In genomic region chr4:8419222-8420041, GRCh38 we compare ENCODE assay signal across 8 cellular contexts. TPM values are rescaled to one million over a fixed set of nuclear protein-coding genes. Genes with fewer than 3 reads are reported as not detected.
DNase-seq lines count a peak whose midpoint lies in the region; ATAC-seq, FAIRE-seq and TF ChIP-seq lines count a peak whose summit lies in the region.

No MANE protein-coding gene starts in this region.

- no peak for TF ChIP-seq EP300 in A549 (IDR thresholded peaks at IDR 0.05)

- no peak for TF ChIP-seq POLR2A in A549 (IDR thresholded peaks at IDR 0.05; ENCODE audit: low read length)
- TF ChIP-seq POLR2A in H54 (IDR thresholded peaks at IDR 0.05; ENCODE audit: low read depth, low read length), result no peak

- ATAC-seq in A549 (no peak), GM19463 (IDR thresholded peaks at IDR 0.05; ENCODE audit: unreplicated experiment) (peak; percentile 91)

- 73% methylated on average over 12 of the region's 12 CpGs for WGBS in A549 (ENCODE audit: missing lambda C conversion rate)

- FAIRE-seq in A549 (lab: Jason Lieb, UNC), result no peak
- FAIRE-seq in H54 (lab: Jason Lieb, UNC), result no peak

- peaks cover 10% of the 10 kb centered on the region for H3K4me1 ChIP-seq in A549

- CTCF ChIA-PET in A549 (lab: Yijun Ruan, JAX), result interaction anchor here (1.3 to 2.9 kb wide), 7 partner anchors 9 to 243 kb away, joined by 3 to 10 read pairs (median 5); no protein-coding TSS in a partner anchor

- TF ChIP-seq CTCF in A549 (IDR thresholded peaks at IDR 0.05) (no peak), epithelial cell of proximal tubule (conservative IDR thresholded peaks at IDR 0.05; ENCODE audit: low read depth, low read length) (no peak)

- H3K4me3 ChIP-seq in A549, result no peak overlapping the region
- no peak overlapping the region for H3K4me3 ChIP-seq in epithelial cell of proximal tubule (ENCODE audit: low read depth, low read length)

- H3K9me3 ChIP-seq in A549, result no peaks in the 10 kb centered on the region

- TF ChIP-seq RAD21 in A549 (conservative IDR thresholded peaks at IDR 0.05 in 1 of 2, IDR thresholded peaks at IDR 0.05 in 1 of 2), result no peak

- POLR2A ChIA-PET in A549 (lab: Yijun Ruan, JAX), result interaction anchor here (0.6 to 1.4 kb wide), 2 partner anchors 9 kb away, joined by 4 read pairs; no protein-coding TSS in a partner anchor

- H3K4me2 ChIP-seq in A549, result 0 out of 3 replicates have a peak overlapping the region, but pooled peaks have one; percentile 9

- peak overlapping the region; percentile 3 to 28; a peak in 4 of 6 replicates for H3K27ac ChIP-seq in A549

- DNase-seq in A549 (ENCODE audit: low read depth in 1 of 2, low spot score in 1 of 2), result peak in 1 of 2 experiments; percentile 14
- DNase-seq in LHCN-M2 (ENCODE audit: low read depth), result peak; percentile 44
- DNase-seq in epithelial cell of proximal tubule (ENCODE audit: low read depth), result peak; percentile 75
- DNase-seq in stimulated activated CD8-positive, alpha-beta memory T cell treated with anti-CD3 and anti-CD28 coated beads, Interleukin-4, amount 100 ng/mL, for 48 hours, result peak; percentile 74
- no peak for DNase-seq in SHP77 (lab: John Stamatoyannopoulos, UW)
- no peak for DNase-seq in H54 (ENCODE audit: insufficient read length, low spot score)
- DNase-seq in DMS153 (lab: John Stamatoyannopoulos, UW), result no peak

TF ChIP-seq in A549, 52 proteins besides CTCF, POLR2A, EP300 and RAD21:
- no peak for TF ChIP-seq ZC3H11A (IDR thresholded peaks at IDR 0.05)
- TF ChIP-seq CBX8 (IDR thresholded peaks at IDR 0.05), result no peak
- TF ChIP-seq, protein P1, sequence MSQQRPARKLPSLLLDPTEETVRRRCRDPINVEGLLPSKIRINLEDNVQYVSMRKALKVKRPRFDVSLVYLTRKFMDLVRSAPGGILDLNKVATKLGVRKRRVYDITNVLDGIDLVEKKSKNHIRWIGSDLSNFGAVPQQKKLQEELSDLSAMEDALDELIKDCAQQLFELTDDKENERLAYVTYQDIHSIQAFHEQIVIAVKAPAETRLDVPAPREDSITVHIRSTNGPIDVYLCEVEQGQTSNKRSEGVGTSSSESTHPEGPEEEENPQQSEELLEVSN (IDR thresholded peaks at IDR 0.05; ENCODE audit: borderline replicate concordance, low read depth), result no peak
- TF ChIP-seq TFCP2L1 (CRISPR knock-in tag; IDR thresholded peaks at IDR 0.05), result no peak
- TF ChIP-seq MAFK (IDR thresholded peaks at IDR 0.05; ENCODE audit: partially characterized antibody), result peak; percentile 85
- TF ChIP-seq EHMT2 (IDR thresholded peaks at IDR 0.05; ENCODE audit: low read depth), result no peak
- TF ChIP-seq NFE2L2 (conservative IDR thresholded peaks at IDR 0.05; ENCODE audit: low read length), result peak; percentile 57
- TF ChIP-seq HES2 (IDR thresholded peaks at IDR 0.05), result no peak
- no peak for TF ChIP-seq EHF (CRISPR knock-in tag; IDR thresholded peaks at IDR 0.05)
TF ChIP-seq in A549: peak in this region for 2.

RNA-seq across cellular contexts. Expression of gene ACOX3, which starts 21.1 kb away (rescaled TPM):
- 4.9 and 5.1 TPM in 2 replicates for polyA plus RNA-seq in A549 (2011; rRNA removed)
- 3.2 and 3.7 TPM in 2 replicates for polyA plus RNA-seq in A549 (2012; cell fraction: cytosol; rRNA removed)
- 5.4 and 9.6 TPM in 2 replicates for polyA plus RNA-seq in A549 (2012; cell fraction: nucleus; rRNA removed)
- polyA plus RNA-seq in A549 (2017; fragmentation: RNase III; extraction: RNeasy Plus Mini Kit Qiagen cat#74134 plus additional on column Dnase treatment), result 8.2 to 8.7 TPM (median 8.2 TPM) in 3 replicates
- 3.1 and 4.2 TPM in 2 replicates for polyA minus RNA-seq in A549 (2011; rRNA and poly(A)+ RNA removed)
- total RNA-seq in LHCN-M2 (2014; rRNA removed), result 24.2 and 27.3 TPM in 2 replicates
- polyA plus RNA-seq in LHCN-M2 (2012), result 15.9 TPM
- 10.5 and 16.0 TPM in 2 replicates for total RNA-seq in epithelial cell of proximal tubule

RNA-seq across cellular contexts. Expression of gene TRMT44, which starts 21.1 kb away (rescaled TPM):
- polyA plus RNA-seq in A549 (2011; rRNA removed), result 6.0 and 7.0 TPM in 2 replicates
- polyA plus RNA-seq in A549 (2012; cell fraction: cytosol; rRNA removed), result 3.3 and 5.1 TPM in 2 replicates
- polyA plus RNA-seq in A549 (2012; cell fraction: nucleus; rRNA removed), result 15.2 and 15.8 TPM in 2 replicates
- polyA plus RNA-seq in A549 (2017; fragmentation: RNase III; extraction: RNeasy Plus Mini Kit Qiagen cat#74134 plus additional on column Dnase treatment), result 4.9 to 5.0 TPM (median 5.0 TPM) in 3 replicates
- polyA minus RNA-seq in A549 (2011; rRNA and poly(A)+ RNA removed), result 8.1 and 10.3 TPM in 2 replicates
- 12.6 and 14.9 TPM in 2 replicates for total RNA-seq in LHCN-M2 (2014; rRNA removed)
- polyA plus RNA-seq in LHCN-M2 (2012), result 4.9 TPM
- total RNA-seq in epithelial cell of proximal tubule, result 17.8 and 17.9 TPM in 2 replicates

Comparison
In these comparisons a context has a peak if more than half of its experiments do, and no peak if none do; other contexts are left out.
1. DNase-seq: peak in LHCN-M2 (single experiment), epithelial cell of proximal tubule (single experiment) and stimulated activated CD8-positive, alpha-beta memory T cell treated with anti-CD3 and anti-CD28 coated beads, Interleukin-4, amount 100 ng/mL, for 48 hours (single experiment); none in SHP77 (0 of 2), H54 (single experiment) and DMS153 (single experiment).